ENCODE assay signal across 34 cellular contexts in genomic region chr9:135828656-135829055, GRCh38.
"Had no signal": no experiment of that assay in that cellular context is flagged by ENCODE, and none has a peak within 500 bp of the region (broad histone marks: within the 10 kb centered on the region; RNA-seq: fewer than 3 reads in every experiment).

No MANE protein-coding gene starts in this region.

- H3K27me3 ChIP-seq: adrenal gland, ascending aorta, breast epithelium, cardiac muscle cell, dorsolateral prefrontal cortex had no signal

- H3K27me3 Mint-ChIP-seq: activated CD4-positive, alpha-beta memory T cell treated with anti-CD3 and anti-CD28 coated beads for 36 hours; activated CD4-positive, alpha-beta T cell treated with anti-CD3 and anti-CD28 coated beads, Interleukin-2, amount 10 ng/mL, durations not matched to agents 24 days and 14 days; activated CD8-positive, alpha-beta memory T cell treated with anti-CD3 and anti-CD28 coated beads, Interleukin-2, amount 10 ng/mL, durations not matched to agents 7 days and 5 days; activated naive CD4-positive, alpha-beta T cell treated with anti-CD3 and anti-CD28 coated beads, Interleukin-2, amount 10 ng/mL, durations not matched to agents 7 days and 5 days; dendritic cell treated with granulocyte-macrophage colony-stimulating factor and Interleukin-4, amounts not matched to agents 40 ng/mL and 50 ng/mL, for 4 days; T-helper 17 cell had no signal

- H3K4me3 Mint-ChIP-seq: activated CD4-positive, alpha-beta memory T cell treated with anti-CD3 and anti-CD28 coated beads for 36 hours; activated CD4-positive, alpha-beta T cell treated with anti-CD3 and anti-CD28 coated beads, Interleukin-2, amount 10 ng/mL, durations not matched to agents 24 days and 14 days; activated CD8-positive, alpha-beta memory T cell treated with anti-CD3 and anti-CD28 coated beads, Interleukin-2, amount 10 ng/mL, durations not matched to agents 7 days and 5 days; activated CD8-positive, alpha-beta T cell treated with anti-CD3 and anti-CD28 coated beads, Interleukin-2, amount 10 ng/mL, durations not matched to agents 7 days and 5 days; activated naive CD4-positive, alpha-beta T cell treated with anti-CD3 and anti-CD28 coated beads, Interleukin-2, amount 10 ng/mL, durations not matched to agents 7 days and 5 days; activated T-helper 1 cell treated with anti-CD3 and anti-CD28 coated beads, Interleukin-12 subunit alpha, Interleukin-12 subunit beta, Interleukin-2, Interleukin-4 antibody, amounts not matched to agents 30 ng/mL and 10 ng/mL and 1 ng/mL, durations not matched to agents 14 hours and 24 hours and 36 hours; brain; dendritic cell treated with granulocyte-macrophage colony-stimulating factor and Interleukin-4, amounts not matched to agents 40 ng/mL and 50 ng/mL, for 4 days; endodermal cell; T-helper 17 cell; T-helper 2 cell treated with Interferon-gamma antibody and Interleukin-4, amounts not matched to agents 5 μg/mL and 100 μg/mL, for 36 hours had no signal

- H3K27ac ChIP-seq: adrenal gland, ascending aorta, breast epithelium, cardiac muscle cell, coronary artery, dorsolateral prefrontal cortex had no signal

- H3K4me3 ChIP-seq: adrenal gland, ascending aorta, breast epithelium, cardiac muscle cell, coronary artery, dorsolateral prefrontal cortex had no signal

- H3K4me1 ChIP-seq: adrenal gland, ascending aorta, breast epithelium had no signal

- H3K4me1 Mint-ChIP-seq: activated CD8-positive, alpha-beta memory T cell treated with anti-CD3 and anti-CD28 coated beads, Interleukin-2, amount 10 ng/mL, durations not matched to agents 7 days and 5 days; activated naive CD4-positive, alpha-beta T cell treated with anti-CD3 and anti-CD28 coated beads, Interleukin-2, amount 10 ng/mL, durations not matched to agents 7 days and 5 days; endodermal cell had no signal

- FAIRE-seq: frontal cortex had no signal

- DNase-seq: activated CD4-positive, alpha-beta memory T cell treated with anti-CD3 and anti-CD28 coated beads for 36 hours; activated CD4-positive, alpha-beta T cell treated with anti-CD3 and anti-CD28 coated beads for 1 hour; activated CD4-positive, alpha-beta T cell treated with anti-CD3 and anti-CD28 coated beads, Interleukin-2, amount 10 ng/mL, durations not matched to agents 24 days and 14 days; activated CD8-positive, alpha-beta memory T cell treated with anti-CD3 and anti-CD28 coated beads, Interleukin-2, amount 10 ng/mL, durations not matched to agents 7 days and 5 days; activated CD8-positive, alpha-beta memory T cell treated with anti-CD3 and anti-CD28 coated beads, Interleukin-2, amount 50 U/mL, for 4 hours; activated CD8-positive, alpha-beta T cell treated with anti-CD3 and anti-CD28 coated beads, Interleukin-2, amount 10 ng/mL, durations not matched to agents 7 days and 5 days; activated gamma-delta T cell; activated naive CD4-positive, alpha-beta T cell; activated naive CD4-positive, alpha-beta T cell treated with anti-CD3 and anti-CD28 coated beads, Interleukin-2, amount 10 ng/mL, durations not matched to agents 7 days and 5 days; activated T-cell treated with anti-CD3 and anti-CD28 coated beads, Interleukin-2, amount 50 U/mL, for 1 hour; activated T-cell treated with anti-CD3 and anti-CD28 coated beads, Interleukin-2, amount 50 U/mL, for 48 hours; amygdala; central memory CD4-positive, alpha-beta T cell; cerebellar nuclear complex; dorsolateral prefrontal cortex; effector memory CD4-positive, alpha-beta T cell; endodermal cell; foreskin fibroblast; head of caudate nucleus; hippocampal formation; T-helper 1 cell; T-helper 17 cell; T1000 had no signal

- H3K9me3 ChIP-seq: adrenal gland, ascending aorta, breast epithelium had no signal

- ATAC-seq: activated CD8-positive, alpha-beta memory T cell treated with anti-CD3 and anti-CD28 coated beads, Interleukin-2, amount 10 ng/mL, durations not matched to agents 7 days and 5 days; activated CD8-positive, alpha-beta T cell treated with anti-CD3 and anti-CD28 coated beads, Interleukin-2, amount 10 ng/mL, durations not matched to agents 7 days and 5 days; activated naive CD4-positive, alpha-beta T cell treated with anti-CD3 and anti-CD28 coated beads, Interleukin-2, amount 50 U/mL, for 72 hours; T-helper 17 cell had no signal

- H3K9me3 Mint-ChIP-seq: dendritic cell treated with granulocyte-macrophage colony-stimulating factor and Interleukin-4, amounts not matched to agents 40 ng/mL and 50 ng/mL, for 4 days; endodermal cell had no signal

- H3K27ac Mint-ChIP-seq: activated CD4-positive, alpha-beta memory T cell treated with anti-CD3 and anti-CD28 coated beads for 36 hours; activated CD4-positive, alpha-beta T cell treated with anti-CD3 and anti-CD28 coated beads, Interleukin-2, amount 10 ng/mL, durations not matched to agents 24 days and 14 days; activated CD8-positive, alpha-beta memory T cell treated with anti-CD3 and anti-CD28 coated beads, Interleukin-2, amount 10 ng/mL, durations not matched to agents 7 days and 5 days; activated CD8-positive, alpha-beta T cell treated with anti-CD3 and anti-CD28 coated beads, Interleukin-2, amount 10 ng/mL, durations not matched to agents 7 days and 5 days; activated T-helper 1 cell treated with anti-CD3 and anti-CD28 coated beads, Interleukin-12 subunit alpha, Interleukin-12 subunit beta, Interleukin-2, Interleukin-4 antibody, amounts not matched to agents 30 ng/mL and 10 ng/mL and 1 ng/mL, durations not matched to agents 14 hours and 24 hours and 36 hours; brain; dendritic cell treated with granulocyte-macrophage colony-stimulating factor and Interleukin-4, amounts not matched to agents 40 ng/mL and 50 ng/mL, for 4 days; endodermal cell; T-helper 17 cell; T-helper 2 cell treated with Interferon-gamma antibody and Interleukin-4, amounts not matched to agents 5 μg/mL and 100 μg/mL, for 36 hours had no signal
